14 cellular contexts compared by ENCODE assay signal in genomic region chr3:154775821-154776548, GRCh38.
"Had no signal": no experiment of that assay in that cellular context is flagged by ENCODE, and none has a peak within 500 bp of the region (broad histone marks: within the 10 kb centered on the region; RNA-seq: fewer than 3 reads in every experiment).

No MANE protein-coding gene starts in this region.

- H3K4me1 ChIP-seq: transverse colon had no signal

- ATAC-seq: natural killer cell; stimulated activated naive CD8-positive, alpha-beta T cell treated with anti-CD3 and anti-CD28 coated beads, Interleukin-15, Interleukin-2, amounts not matched to agents 100 U/mL and 50 U/mL, for 24 hours had no signal

- DNase-seq: activated CD4-positive, alpha-beta T cell treated with anti-CD3 and anti-CD28 coated beads for 1 hour; activated CD4-positive, alpha-beta T cell treated with anti-CD3 and anti-CD28 coated beads, Interleukin-2, amount 50 U/mL, for 4 hours; activated naive CD4-positive, alpha-beta T cell treated with Interleukin-2 at 50 U/mL for 16 hours; activated T-cell treated with anti-CD3 and anti-CD28 coated beads for 4 hours; dorsolateral prefrontal cortex; mesenchymal stem cell; natural killer cell; posterior cingulate gyrus; retina; stimulated activated naive CD8-positive, alpha-beta T cell treated with anti-CD3 and anti-CD28 coated beads, Interleukin-15, Interleukin-2, amounts not matched to agents 100 U/mL and 50 U/mL, for 24 hours; T-helper 1 cell; T1000; transverse colon had no signal

- H3K4me3 ChIP-seq: dorsolateral prefrontal cortex, smooth muscle cell, transverse colon had no signal

- H3K27me3 ChIP-seq: transverse colon had no signal

- H3K4me2 ChIP-seq: smooth muscle cell had no signal

- H3K36me3 ChIP-seq: transverse colon had no signal

- H3K27ac ChIP-seq: dorsolateral prefrontal cortex, transverse colon had no signal

- H3K9me3 ChIP-seq: transverse colon had no signal
